8 cellular contexts compared by ENCODE assay signal in genomic region chr18:23259701-23260661, GRCh38.
DNase-seq lines count a peak whose midpoint lies in the region; ATAC-seq and TF ChIP-seq lines count a peak whose summit lies in the region.

No MANE protein-coding gene starts in this region.

- DNase-seq in DMS153 (lab: John Stamatoyannopoulos, UW) (peak; percentile 93), GM20000 (ENCODE audit: low spot score) (peak; percentile 46), RWPE1 (ENCODE audit: low spot score) (peak; percentile 15), coronary artery (ENCODE audit: low spot score) (peak; percentile 88), left lobe of liver (ENCODE audit: low spot score) (peak; percentile 71), stomach (peak; percentile 89)

- H3K4me3 ChIP-seq in HUES64 (ENCODE audit: low read length) (no peak overlapping the region), coronary artery (peak overlapping the region; percentile 60), stomach (peak overlapping the region; percentile 6 to 31 (median 14))

- H3K4me1 ChIP-seq in HUES64 (ENCODE audit: insufficient read depth, low read length) (peaks cover 27% of the 10 kb centered on the region), stomach (peaks cover 23 to 35% (median 28%) of the 10 kb centered on the region in 4 donors)

- no peak for TF ChIP-seq POLR2A in stomach (IDR thresholded peaks at IDR 0.05)

- H3K27me3 ChIP-seq in HUES64 (ENCODE audit: insufficient read depth, low read length) (no peaks in the 10 kb centered on the region), stomach (no peaks in the 10 kb centered on the region)

- ATAC-seq in left lobe of liver (peak; percentile 81), HG03469 (IDR thresholded peaks at IDR 0.05; ENCODE audit: unreplicated experiment) (no peak)

- CTCF ChIA-PET in RWPE1 (lab: Yijun Ruan, JAX), result interaction anchor here (0.6 to 1.0 kb wide), 4 partner anchors 34 to 174 kb away, joined by 3 to 5 read pairs (median 3); no protein-coding TSS in a partner anchor

- H3K27ac ChIP-seq in HUES64 (ENCODE audit: low read depth, low read length) (peak overlapping the region; percentile 88), RWPE1 (peak overlapping the region; percentile 93), coronary artery (peak overlapping the region; percentile 83 to 85), stomach (peak overlapping the region; percentile 79 to 86 (median 79))

- H3K9ac ChIP-seq in HUES64 (ENCODE audit: low read depth, low read length), result peak overlapping the region; percentile 14; the same call in 1 of the 2 replicates

- H3K9me3 ChIP-seq in HUES64 (ENCODE audit: insufficient read depth, low read depth, low read length) (no peaks in the 10 kb centered on the region), stomach (no peaks in the 10 kb centered on the region)

- POLR2A ChIA-PET in RWPE1 (lab: Yijun Ruan, JAX; ENCODE audit: low non-redundant PET), result no interaction called here

- WGBS in HUES64, result 28% methylated on average over 21 of the region's 21 CpGs
- whole genome bisulfite sequencing in stomach, 5 donors, result 5 to 16% (median 14%) methylated on average over 19 to 21 of the region's 21 CpGs

- H3K36me3 ChIP-seq in HUES64 (ENCODE audit: insufficient read depth, low read length), result peaks cover 36% of the 10 kb centered on the region
- peaks cover 0 to 35% (median 32%) of the 10 kb centered on the region in 4 donors for H3K36me3 ChIP-seq in stomach

- intact Hi-C loops in stomach (cut with DNase I; ENCODE audit: low total_unique reads), result no loop called here

- no peak for TF ChIP-seq EP300 in stomach (IDR thresholded peaks at IDR 0.05)

- no peak for TF ChIP-seq CTCF in GM20000 (IDR thresholded peaks at IDR 0.05; ENCODE audit: extremely low read depth, missing control alignments)
- TF ChIP-seq CTCF in RWPE1 (conservative IDR thresholded peaks at IDR 0.05; ENCODE audit: low read depth), result no peak
- no peak for TF ChIP-seq CTCF in coronary artery (IDR thresholded peaks at IDR 0.05)
- TF ChIP-seq CTCF in stomach (IDR thresholded peaks at IDR 0.05), result no peak

Comparison
In these comparisons a context has a peak if more than half of its experiments do, and no peak if none do; other contexts are left out.
1. DNase-seq: peak in every context shown above with its lines; median percentile 93 in DMS153; 89 in stomach; 88 in coronary artery; 71 in left lobe of liver; 46 in GM20000; 15 in RWPE1.